In genomic region chr5:56309262-56309826, GRCh38 we compare ENCODE assay signal across 1 cellular context.
TF ChIP-seq lines count a peak whose summit lies in the region.

No MANE protein-coding gene starts in this region.

TF ChIP-seq in K562, 482 proteins besides CTCF, POLR2A, EP300 and RAD21 (continued from another document):
- TF ChIP-seq HOMEZ (CRISPR knock-in tag; IDR thresholded peaks at IDR 0.05) (no peak), TBL1XR1 (IDR thresholded peaks at IDR 0.05; ENCODE audit: low read length in 2 of 2) (peak in 1 of 2 experiments; percentile 64; a peak in 1 of 4 replicates), CCNT2 (IDR thresholded peaks at IDR 0.05; ENCODE audit: borderline replicate concordance, extremely low read depth, insufficient read length, low read depth, low read length) (peak; percentile 42), CREB1 (IDR thresholded peaks at IDR 0.05) (no peak), CREB1 (CRISPR knock-in tag; IDR thresholded peaks at IDR 0.05) (no peak), ARHGAP35 (IDR thresholded peaks at IDR 0.05; ENCODE audit: partially characterized antibody) (no peak), ARID1B (IDR thresholded peaks at IDR 0.05) (peak; percentile 79), NR0B1 (IDR thresholded peaks at IDR 0.05; ENCODE audit: partially characterized antibody) (no peak), TRIM24 (IDR thresholded peaks at IDR 0.05) (peak in 1 of 2 experiments; percentile 53; a peak in 2 of 4 replicates), MTA2 (IDR thresholded peaks at IDR 0.05; ENCODE audit: low read depth) (peak; percentile 56; the same call in 1 of the 2 replicates), NBN (IDR thresholded peaks at IDR 0.05; ENCODE audit: low read depth) (peak; percentile 63; the same call in 1 of the 2 replicates), ZNF146 (CRISPR knock-in tag; IDR thresholded peaks at IDR 0.05; ENCODE audit: unreplicated experiment) (no peak), NR4A1 (CRISPR knock-in tag; IDR thresholded peaks at IDR 0.05) (no peak), NR4A1 (tag; IDR thresholded peaks at IDR 0.05) (no peak), HMG20A (CRISPR knock-in tag; conservative IDR thresholded peaks at IDR 0.05) (no peak), RBM17 (IDR thresholded peaks at IDR 0.05; ENCODE audit: borderline replicate concordance, low read depth, low read length) (no peak), NCOR1 (IDR thresholded peaks at IDR 0.05) (peak; percentile 50; the same call in 1 of the 2 replicates), KLF16 (IDR thresholded peaks at IDR 0.05) (peak; percentile 68; the same call in 1 of the 2 replicates), SMARCE1 (IDR thresholded peaks at IDR 0.05) (peak; percentile 80; the same call in 1 of the 2 replicates), ZFP1 (CRISPR knock-in tag; IDR thresholded peaks at IDR 0.05) (0 out of 2 replicates have a peak, but pooled peaks have one; percentile 26), TEAD1 (CRISPR knock-in tag; IDR thresholded peaks at IDR 0.05) (peak in 1 of 2 experiments; percentile 78; a peak in 2 of 4 replicates), HDAC1 (IDR thresholded peaks at IDR 0.05) (peak in 1 of 2 experiments; percentile 56; a peak in 1 of 4 replicates), GATA2 (CRISPR knock-in tag; IDR thresholded peaks at IDR 0.05) (peak; percentile 56), CBX3 (IDR thresholded peaks at IDR 0.05; ENCODE audit: borderline replicate concordance in 1 of 2, low read length in 2 of 2) (0 out of 3 replicates have a peak, but pooled peaks of 1 of the 2 experiments have one; percentile 20), RCOR1 (IDR thresholded peaks at IDR 0.05; ENCODE audit: borderline replicate concordance in 1 of 2, low read depth in 2 of 2, low read length in 2 of 2) (peak in 1 of 2 experiments; percentile 49; a peak in 1 of 4 replicates), SOX6 (IDR thresholded peaks at IDR 0.05) (peak; percentile 83), MEIS2 (IDR thresholded peaks at IDR 0.05; ENCODE audit: partially characterized antibody) (peak; percentile 55), KDM1A (IDR thresholded peaks at IDR 0.05) (peak in 1 of 2 experiments; percentile 19; a peak in 1 of 4 replicates), ZFPM2 (CRISPR knock-in tag; IDR thresholded peaks at IDR 0.05) (no peak), ELF2 (CRISPR knock-in tag; IDR thresholded peaks at IDR 0.05) (no peak), TRIM28 (IDR thresholded peaks at IDR 0.05) (peak; percentile 43; the same call in 1 of the 2 replicates), DPF2 (IDR thresholded peaks at IDR 0.05) (peak; percentile 45; the same call in 1 of the 2 replicates), MEF2A (IDR thresholded peaks at IDR 0.05; ENCODE audit: control insufficient read depth, low read depth, low read length) (no peak), SIRT6 (IDR thresholded peaks at IDR 0.05; ENCODE audit: low read depth, low read length) (no peak), MIER1 (IDR thresholded peaks at IDR 0.05; ENCODE audit: low read depth) (no peak), MBD1 (CRISPR knock-in tag; IDR thresholded peaks at IDR 0.05) (no peak), ASH1L (IDR thresholded peaks at IDR 0.05; ENCODE audit: borderline replicate concordance, low read depth, partially characterized antibody) (no peak), SIN3B (IDR thresholded peaks at IDR 0.05; ENCODE audit: low read depth) (no peak), CEBPZ (IDR thresholded peaks at IDR 0.05; ENCODE audit: borderline replicate concordance, low read depth, low read length) (no peak), KHSRP (IDR thresholded peaks at IDR 0.05) (no peak), E2F3 (CRISPR knock-in tag; IDR thresholded peaks at IDR 0.05) (no peak), TEAD2 (tag; IDR thresholded peaks at IDR 0.05) (no peak), TAL1 (IDR thresholded peaks at IDR 0.05) (peak; percentile 64; the same call in 1 of the 2 replicates), OTX1 (CRISPR knock-in tag; IDR thresholded peaks at IDR 0.05) (0 out of 2 replicates have a peak, but pooled peaks have one; percentile 5), ZNF384 (IDR thresholded peaks at IDR 0.05; ENCODE audit: low read depth, low read length) (peak; percentile 46; the same call in 1 of the 2 replicates), SP2 (IDR thresholded peaks at IDR 0.05; ENCODE audit: extremely low read depth, low read depth, low read length, poor library complexity, severe bottlenecking) (no peak)
- TF ChIP-seq, protein P1, sequence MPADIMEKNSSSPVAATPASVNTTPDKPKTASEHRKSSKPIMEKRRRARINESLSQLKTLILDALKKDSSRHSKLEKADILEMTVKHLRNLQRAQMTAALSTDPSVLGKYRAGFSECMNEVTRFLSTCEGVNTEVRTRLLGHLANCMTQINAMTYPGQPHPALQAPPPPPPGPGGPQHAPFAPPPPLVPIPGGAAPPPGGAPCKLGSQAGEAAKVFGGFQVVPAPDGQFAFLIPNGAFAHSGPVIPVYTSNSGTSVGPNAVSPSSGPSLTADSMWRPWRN (IDR thresholded peaks at IDR 0.05; ENCODE audit: low read depth), result peak; percentile 74; the same call in 1 of the 2 replicates
- TF ChIP-seq, protein P2, sequence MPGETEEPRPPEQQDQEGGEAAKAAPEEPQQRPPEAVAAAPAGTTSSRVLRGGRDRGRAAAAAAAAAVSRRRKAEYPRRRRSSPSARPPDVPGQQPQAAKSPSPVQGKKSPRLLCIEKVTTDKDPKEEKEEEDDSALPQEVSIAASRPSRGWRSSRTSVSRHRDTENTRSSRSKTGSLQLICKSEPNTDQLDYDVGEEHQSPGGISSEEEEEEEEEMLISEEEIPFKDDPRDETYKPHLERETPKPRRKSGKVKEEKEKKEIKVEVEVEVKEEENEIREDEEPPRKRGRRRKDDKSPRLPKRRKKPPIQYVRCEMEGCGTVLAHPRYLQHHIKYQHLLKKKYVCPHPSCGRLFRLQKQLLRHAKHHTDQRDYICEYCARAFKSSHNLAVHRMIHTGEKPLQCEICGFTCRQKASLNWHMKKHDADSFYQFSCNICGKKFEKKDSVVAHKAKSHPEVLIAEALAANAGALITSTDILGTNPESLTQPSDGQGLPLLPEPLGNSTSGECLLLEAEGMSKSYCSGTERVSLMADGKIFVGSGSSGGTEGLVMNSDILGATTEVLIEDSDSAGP (CRISPR knock-in tag; IDR thresholded peaks at IDR 0.05), result no peak
